Comparison of ENCODE assay signal across 10 cellular contexts in genomic region chr10:15824498-15824897, GRCh38. TPM values are rescaled to one million over a fixed set of nuclear protein-coding genes. Genes with fewer than 3 reads are reported as not detected.
DNase-seq lines count a peak whose midpoint lies in the region; ATAC-seq, FAIRE-seq and TF ChIP-seq lines count a peak whose summit lies in the region.
"Had no signal": no experiment of that assay in that cellular context is flagged by ENCODE, and none has a peak within 500 bp of the region (broad histone marks: within the 10 kb centered on the region; RNA-seq: fewer than 3 reads in every experiment).

No MANE protein-coding gene starts in this region.

- in situ Hi-C loops in Panc1 (cut with HindIII; ENCODE audit: low pct_unique_long_range_greater_than_20kb, low sequenced_read_pairs), result no loop called here

- TF ChIP-seq CTCF in heart right ventricle (IDR thresholded peaks at IDR 0.05) (peak; percentile 26 to 71 (median 55)), Panc1 (IDR thresholded peaks at IDR 0.05) (peak; percentile 23; the same call in 1 of the 2 replicates), foreskin keratinocyte (conservative IDR thresholded peaks at IDR 0.05) (peak; percentile 60), upper lobe of left lung (IDR thresholded peaks at IDR 0.05) (peak in 4 of 6 experiments; percentile 14 to 48 (median 32))

- CTCF ChIA-PET in Panc1 (lab: Charles Lee), result no interaction called here

- no peak for FAIRE-seq in urothelium cell line (lab: Jason Lieb, UNC)

- no peaks in the 10 kb centered on the region for H3K27me3 ChIP-seq in heart right ventricle
- no peaks in the 10 kb centered on the region for H3K27me3 ChIP-seq in Panc1 (ENCODE audit: control insufficient read depth, insufficient read depth, low read length)
- no peaks in the 10 kb centered on the region for H3K27me3 ChIP-seq in foreskin keratinocyte
- no peaks in the 10 kb centered on the region for H3K27me3 ChIP-seq in upper lobe of left lung

- H3K9me3 ChIP-seq in heart right ventricle (no peaks in the 10 kb centered on the region), Panc1 (ENCODE audit: control insufficient read depth, insufficient read depth, low read depth, low read length) (no peaks in the 10 kb centered on the region), upper lobe of left lung (no peaks in the 10 kb centered on the region)

- H3K36me3 ChIP-seq in heart right ventricle (peaks cover 0 to 82% (median 11%) of the 10 kb centered on the region in 9 donors), Panc1 (ENCODE audit: control insufficient read depth, insufficient read depth, low read length) (peaks cover 3% of the 10 kb centered on the region; the same call in 1 of the 2 replicates), upper lobe of left lung (peaks cover 0 to 52% (median 3%) of the 10 kb centered on the region in 4 donors)

- ATAC-seq in heart right ventricle, result no peak
- ATAC-seq in Right ventricle myocardium inferior, result no peak
- no peak for ATAC-seq in Panc1
- ATAC-seq in foreskin keratinocyte, result no peak
- no peak for ATAC-seq in upper lobe of left lung (ENCODE audit: low FRiP score in 2 of 2)
- no peak for ATAC-seq in HG02938 (IDR thresholded peaks at IDR 0.05; ENCODE audit: unreplicated experiment)
- ATAC-seq: naive thymus-derived CD4-positive, alpha-beta T cell had no signal

- DNase-seq in heart right ventricle (no peak), Right ventricle myocardium inferior (ENCODE audit: missing footprints) (no peak), Panc1 (ENCODE audit: low read depth, low spot score) (no peak), foreskin keratinocyte (peak in 1 of 2 donors; percentile 3), upper lobe of left lung (no peak), urothelium cell line (ENCODE audit: low spot score) (no peak), LoVo (ENCODE audit: low spot score) (no peak)
- DNase-seq: activated naive CD4-positive, alpha-beta T cell; naive thymus-derived CD4-positive, alpha-beta T cell had no signal

- H3K27ac ChIP-seq in heart right ventricle (no peak overlapping the region), Panc1 (ENCODE audit: low read length) (no peak overlapping the region), foreskin keratinocyte (no peak overlapping the region), upper lobe of left lung (no peak overlapping the region)

- 65 to 83% methylated on average over 1 of the region's 1 CpG for WGBS in heart right ventricle, 2 donors
- 69 to 77% methylated on average over 1 of the region's 1 CpG for WGBS in upper lobe of left lung, 2 donors

- no peak overlapping the region for H3K4me3 ChIP-seq in heart right ventricle
- H3K4me3 ChIP-seq in Panc1 (ENCODE audit: low read depth in 2 of 2, low read length in 2 of 2), result no peak overlapping the region
- H3K4me3 ChIP-seq in upper lobe of left lung, result no peak overlapping the region

- H3K4me1 ChIP-seq in heart right ventricle, result peaks cover 0 to 11% (median 0%) of the 10 kb centered on the region in 9 donors
- H3K4me1 ChIP-seq in Panc1 (ENCODE audit: control insufficient read depth, insufficient read depth, low read length), result no peaks in the 10 kb centered on the region
- no peaks in the 10 kb centered on the region for H3K4me1 ChIP-seq in foreskin keratinocyte
- no peaks in the 10 kb centered on the region for H3K4me1 ChIP-seq in upper lobe of left lung

- no peak for TF ChIP-seq EP300 in upper lobe of left lung (IDR thresholded peaks at IDR 0.05)

- no TSS peak for BruUV-seq in Panc1 (replicated peaks; lab: Mats Ljungman, UMichigan)

- TF ChIP-seq POLR2A in upper lobe of left lung (IDR thresholded peaks at IDR 0.05), result no peak

- POLR2A ChIA-PET in Panc1 (lab: Charles Lee), result no interaction called here

- intact Hi-C loops in heart right ventricle (cut with DNase I), result loop anchor here in 8 of 10 donors (2.0 to 10.0 kb wide), 7 partner anchors 97 to 397 kb away; no protein-coding TSS in a partner anchor
- intact Hi-C loops in Right ventricle myocardium inferior (cut with DNase I), result loop anchor here (5.0 kb wide), 1 partner anchor 392 kb away; no protein-coding TSS in a partner anchor
- intact Hi-C loops in Panc1 (cut with micrococcal nuclease; ENCODE audit: unreplicated experiment), result no loop called here

RNA-seq across cellular contexts. Expression of gene MINDY3, which starts 35.8 kb away (rescaled TPM):
- total RNA-seq in heart right ventricle (10 to 100 TPM; 16.0 to 26.0 (median 23.2) TPM), Right ventricle myocardium inferior (16.7 TPM), Panc1 (2021; ENCODE audit: unreplicated experiment) (10.4 TPM), foreskin keratinocyte (23.8 and 28.8 TPM in 2 replicates), upper lobe of left lung (10 to 100 TPM; 10.8 to 39.8 (median 26.5) TPM)
- polyA plus RNA-seq in heart right ventricle (10 to 100 TPM; 10.8 to 17.6 TPM), foreskin keratinocyte (15.1 and 17.1 TPM in 2 replicates)
- 4.8 TPM for polyA plus RNA-seq in Panc1 (2012; ENCODE audit: insufficient read length)
